In the genomic region with DNA sequence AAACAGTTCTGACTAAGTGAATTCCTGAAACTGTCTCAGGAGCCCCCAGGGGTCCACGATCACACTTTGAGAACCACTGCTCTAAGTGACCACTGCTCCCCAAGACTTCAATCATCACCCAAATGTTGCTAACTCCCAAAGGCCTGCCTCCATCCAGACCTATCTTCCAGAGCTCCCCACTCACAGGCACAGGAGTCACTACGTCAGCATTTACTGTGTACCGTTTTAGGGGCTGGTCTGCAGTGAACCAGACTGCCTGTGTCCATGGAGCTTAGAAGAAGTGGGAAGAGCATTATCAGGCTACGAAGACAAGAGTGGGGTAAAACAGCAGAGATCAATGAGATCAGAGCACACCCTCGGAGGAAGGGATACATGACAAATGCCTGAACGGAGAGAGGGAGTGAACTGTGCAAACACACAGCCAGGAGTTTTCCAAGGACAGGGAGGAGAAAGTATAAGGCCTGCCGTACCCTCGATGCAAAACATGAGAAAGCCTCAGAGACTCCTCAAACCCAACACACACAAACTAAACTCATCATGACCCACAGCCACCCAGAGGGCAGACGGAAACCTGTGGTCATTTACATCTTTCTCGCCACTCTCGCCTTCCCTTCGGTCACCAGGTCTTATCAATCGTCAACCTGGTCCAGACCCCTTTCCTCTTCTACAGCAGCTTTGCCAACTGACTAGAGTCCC, we compare ENCODE assay signal across 15 cellular contexts. TPM values are rescaled to one million over a fixed set of nuclear protein-coding genes. Genes with fewer than 3 reads are reported as not detected.
DNase-seq lines count a peak whose midpoint lies in the region; ATAC-seq and TF ChIP-seq lines count a peak whose summit lies in the region.
"Had no signal": no experiment of that assay in that cellular context is flagged by ENCODE, and none has a peak within 500 bp of the region (broad histone marks: within the 10 kb centered on the region; RNA-seq: fewer than 3 reads in every experiment).

No MANE protein-coding gene starts in this region.

- ATAC-seq in central memory CD8-positive, alpha-beta T cell (replicated peaks; ENCODE audit: extremely low read depth, poor library complexity, severe bottlenecking) = no peak
- no peak for ATAC-seq in naive thymus-derived CD4-positive, alpha-beta T cell

- POLR2A ChIA-PET in naive thymus-derived CD4-positive, alpha-beta T cell (lab: Charles Lee) = no interaction called here

- H3K4me3 ChIP-seq in BLaER1 treated with 17β-estradiol and CSF1 and Interleukin-3, amounts not matched to agents 10 nM and 100 nM = no peak overlapping the region
- no peak overlapping the region for H3K4me3 ChIP-seq in naive thymus-derived CD4-positive, alpha-beta T cell (ENCODE audit: low read length)
- H3K4me3 ChIP-seq in foreskin fibroblast (ENCODE audit: low read depth in 1 of 2, low read length in 2 of 2) = no peak overlapping the region
- H3K4me3 ChIP-seq: left lung, ovary had no signal

- 0 out of 22 replicates have a peak overlapping the region, but pooled peaks of 2 of the 11 experiments have one; percentile 14 to 23 for H3K9ac ChIP-seq in BLaER1 treated with 17β-estradiol and CSF1 and Interleukin-3, amounts not matched to agents 10 nM and 100 nM

- no peaks in the 10 kb centered on the region for H3K9me3 Mint-ChIP-seq in HFFc6
- no peaks in the 10 kb centered on the region for H3K9me3 Mint-ChIP-seq in central memory CD8-positive, alpha-beta T cell
- H3K9me3 Mint-ChIP-seq in naive thymus-derived CD4-positive, alpha-beta T cell = no peaks in the 10 kb centered on the region

- H3K27ac Mint-ChIP-seq in HFFc6 = peak overlapping the region; percentile 84
- peak overlapping the region; percentile 68 for H3K27ac Mint-ChIP-seq in central memory CD8-positive, alpha-beta T cell (ENCODE audit: low read depth)
- H3K27ac Mint-ChIP-seq in naive thymus-derived CD4-positive, alpha-beta T cell = peak overlapping the region in 8 of 9 donors; percentile 13 to 74 (median 42)

- peaks cover 100% of the 10 kb centered on the region in 11 experiments for H4K20me1 ChIP-seq in BLaER1 treated with 17β-estradiol and CSF1 and Interleukin-3, amounts not matched to agents 10 nM and 100 nM

- H3K27me3 Mint-ChIP-seq in HFFc6 (ENCODE audit: insufficient read depth) = peaks cover 4% of the 10 kb centered on the region
- H3K27me3 Mint-ChIP-seq in central memory CD8-positive, alpha-beta T cell = no peaks in the 10 kb centered on the region
- no peaks in the 10 kb centered on the region for H3K27me3 Mint-ChIP-seq in naive thymus-derived CD4-positive, alpha-beta T cell

- H3K9me3 ChIP-seq in BLaER1 treated with 17β-estradiol and CSF1 and Interleukin-3, amounts not matched to agents 10 nM and 100 nM (replicated peaks in 1 of 11) = peaks cover 0 to 13% (median 2%) of the 10 kb centered on the region in 11 experiments; a peak in 9 of 22 replicates
- H3K9me3 ChIP-seq in naive thymus-derived CD4-positive, alpha-beta T cell (ENCODE audit: control insufficient read depth in 2 of 3, low read length in 3 of 3) = no peaks in the 10 kb centered on the region
- H3K9me3 ChIP-seq: left lung, ovary had no signal

- peak overlapping the region in 7 of 11 experiments; percentile 1 to 35 (median 10); a peak in 6 of 22 replicates for H3K4me2 ChIP-seq in BLaER1 treated with 17β-estradiol and CSF1 and Interleukin-3, amounts not matched to agents 10 nM and 100 nM

- intact Hi-C loops in naive thymus-derived CD4-positive, alpha-beta T cell (cut with micrococcal nuclease) = no loop called here

- DNase-seq in HFFc6 (no peak), NCI-H2171 (lab: John Stamatoyannopoulos, UW) (no peak), mucosa of gallbladder (ENCODE audit: low spot score) (no peak), superior temporal gyrus (ENCODE audit: extremely low spot score) (no peak), foreskin fibroblast (no peak)
- no peak for DNase-seq in central memory CD8-positive, alpha-beta T cell (ENCODE audit: low spot score in 2 of 2)
- DNase-seq in naive thymus-derived CD4-positive, alpha-beta T cell = no peak
- DNase-seq: activated CD8-positive, alpha-beta memory T cell treated with anti-CD3 and anti-CD28 coated beads for 24 hours; AML-193; effector CD8-positive, alpha-beta T cell; left lung; NCI-H187; ovary; stimulated activated CD8-positive, alpha-beta memory T cell treated with anti-CD3 and anti-CD28 coated beads, Interleukin-4, amount 100 ng/mL, for 48 hours had no signal

- H3K27me3 ChIP-seq in BLaER1 treated with 17β-estradiol and CSF1 and Interleukin-3, amounts not matched to agents 10 nM and 100 nM = no peaks in the 10 kb centered on the region
- H3K27me3 ChIP-seq in naive thymus-derived CD4-positive, alpha-beta T cell (ENCODE audit: control insufficient read depth in 2 of 2, insufficient read depth in 2 of 2, low read length in 2 of 2) = no peaks in the 10 kb centered on the region
- H3K27me3 ChIP-seq: left lung, ovary had no signal

- H3K27ac ChIP-seq in BLaER1 treated with 17β-estradiol and CSF1 and Interleukin-3, amounts not matched to agents 10 nM and 100 nM = no peak overlapping the region
- H3K27ac ChIP-seq in naive thymus-derived CD4-positive, alpha-beta T cell (ENCODE audit: low read depth, low read length) = no peak overlapping the region
- H3K27ac ChIP-seq: left lung, ovary had no signal

- H3K36me3 Mint-ChIP-seq in HFFc6 (ENCODE audit: low read depth) = peaks cover 17% of the 10 kb centered on the region
- peaks cover 50% of the 10 kb centered on the region for H3K36me3 Mint-ChIP-seq in central memory CD8-positive, alpha-beta T cell (ENCODE audit: insufficient read depth)
- peaks cover 8 to 28% (median 13%) of the 10 kb centered on the region in 5 donors for H3K36me3 Mint-ChIP-seq in naive thymus-derived CD4-positive, alpha-beta T cell

- H3K4me3 Mint-ChIP-seq in HFFc6 = no peak overlapping the region
- H3K4me3 Mint-ChIP-seq in central memory CD8-positive, alpha-beta T cell = peak overlapping the region; percentile 43
- H3K4me3 Mint-ChIP-seq in naive thymus-derived CD4-positive, alpha-beta T cell = peak overlapping the region in 9 of 10 donors; percentile 12 to 71 (median 61)

- CTCF ChIA-PET in naive thymus-derived CD4-positive, alpha-beta T cell (lab: Charles Lee) = no interaction called here

- peaks cover 25 to 98% (median 87%) of the 10 kb centered on the region in 11 experiments for H3K36me3 ChIP-seq in BLaER1 treated with 17β-estradiol and CSF1 and Interleukin-3, amounts not matched to agents 10 nM and 100 nM
- H3K36me3 ChIP-seq in naive thymus-derived CD4-positive, alpha-beta T cell (ENCODE audit: control insufficient read depth in 2 of 3, insufficient read depth in 3 of 3, low read length in 3 of 3) = peaks cover 0 to 19% (median 0%) of the 10 kb centered on the region in 3 experiments
- H3K36me3 ChIP-seq: ovary had no signal

- H3K4me1 Mint-ChIP-seq in HFFc6 (ENCODE audit: low read depth) = peaks cover 70% of the 10 kb centered on the region
- H3K4me1 Mint-ChIP-seq in central memory CD8-positive, alpha-beta T cell = peaks cover 63% of the 10 kb centered on the region
- peaks cover 58 to 85% (median 65%) of the 10 kb centered on the region in 7 donors for H3K4me1 Mint-ChIP-seq in naive thymus-derived CD4-positive, alpha-beta T cell

- TF ChIP-seq CTCF in HFFc6 (IDR thresholded peaks at IDR 0.05) (no peak), foreskin fibroblast (IDR thresholded peaks at IDR 0.05; ENCODE audit: low read depth, low read length) (no peak)

- peaks cover 23 to 89% (median 62%) of the 10 kb centered on the region in 10 experiments; a peak in 18 of 20 replicates for H3K4me1 ChIP-seq in BLaER1 treated with 17β-estradiol and CSF1 and Interleukin-3, amounts not matched to agents 10 nM and 100 nM
- peaks cover 45% of the 10 kb centered on the region in 2 donors for H3K4me1 ChIP-seq in naive thymus-derived CD4-positive, alpha-beta T cell (ENCODE audit: control insufficient read depth in 2 of 2, insufficient read depth in 2 of 2, low read length in 2 of 2)

RNA-seq across cellular contexts. Expression of a gene that starts 10.1 kb away (rescaled TPM):
- 100 to 1,000 TPM; 502 to 618 (median 574) TPM for total RNA-seq in HFFc6 (2021; fragmentation: NEBNext Ultra II Directional; extraction: Animal tissue kit (Norgen Biotek cat#: 25700))
- 100 to 1,000 TPM; 170 to 358 (median 246) TPM for total RNA-seq in naive thymus-derived CD4-positive, alpha-beta T cell
- polyA plus RNA-seq in naive thymus-derived CD4-positive, alpha-beta T cell = 10 to 100 TPM; 48.1 to 62.3 TPM
- 338 TPM for total RNA-seq in mucosa of gallbladder

RNA-seq across cellular contexts. Expression of a gene that starts 34.3 kb away (rescaled TPM):
- total RNA-seq in HFFc6 (2021; fragmentation: NEBNext Ultra II Directional; extraction: Animal tissue kit (Norgen Biotek cat#: 25700)) = under 1 TPM in 5 of 6 experiments, not detected in 1; 0.11 to 0.95 (median 0.48) TPM
- total RNA-seq in naive thymus-derived CD4-positive, alpha-beta T cell = 1 to 10 TPM in 3 of 5 experiments, under 1 TPM in 1, not detected in 1; 0.94 to 2.5 (median 1.4) TPM
- not detected for polyA plus RNA-seq in naive thymus-derived CD4-positive, alpha-beta T cell
- total RNA-seq in mucosa of gallbladder = 0.32 TPM

RNA-seq across cellular contexts. Expression of a gene that starts 38.3 kb away (rescaled TPM):
- under 1 TPM in 3 of 6 experiments, not detected in 3; 0.21 to 0.38 (median 0.25) TPM for total RNA-seq in HFFc6 (2021; fragmentation: NEBNext Ultra II Directional; extraction: Animal tissue kit (Norgen Biotek cat#: 25700))
- 1 to 10 TPM in 1 of 5 experiments, not detected in 4; 1.1 TPM for total RNA-seq in naive thymus-derived CD4-positive, alpha-beta T cell
- polyA plus RNA-seq in naive thymus-derived CD4-positive, alpha-beta T cell = under 1 TPM in 1 of 2 donors, not detected in 1; 0.45 TPM
- total RNA-seq in mucosa of gallbladder = 2.4 TPM
